In the genomic region with DNA sequence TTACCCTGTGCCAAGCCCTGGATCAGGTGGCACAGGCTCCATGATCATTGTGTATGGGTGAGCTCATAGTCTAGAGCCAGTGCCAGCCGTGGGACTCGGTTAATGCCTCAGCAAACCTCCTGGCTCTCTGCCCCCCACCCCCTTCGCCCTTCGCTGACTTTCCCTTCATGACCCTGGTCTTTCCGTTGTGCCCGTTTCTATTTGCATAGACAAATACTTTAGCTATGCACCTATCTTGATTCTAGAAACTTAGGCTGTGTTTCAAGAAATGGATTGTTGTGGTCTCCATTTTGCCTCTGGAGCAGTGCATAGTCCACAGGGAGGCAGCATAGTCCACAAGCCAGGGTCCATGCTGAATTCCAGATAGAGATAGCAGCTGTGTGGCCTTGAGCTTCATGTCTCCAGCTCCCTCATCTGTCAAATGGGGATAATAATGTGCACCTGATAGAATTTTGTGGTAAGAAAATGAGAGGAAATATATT, we compare ENCODE assay signal across 8 cellular contexts. TPM values are rescaled to one million over a fixed set of nuclear protein-coding genes. Genes with fewer than 3 reads are reported as not detected.
A peak's percentile ranks its signal among the peaks of the same experiment; 100 is the strongest.
DNase-seq lines count a peak whose midpoint lies in the region; ATAC-seq and TF ChIP-seq lines count a peak whose summit lies in the region.

No MANE protein-coding gene starts in this region.

- no peaks in the 10 kb centered on the region for H3K36me3 ChIP-seq in OCI-LY1 (ENCODE audit: insufficient read depth, low read length)
- no peaks in the 10 kb centered on the region for H3K36me3 ChIP-seq in spleen

- DNase-seq in AG08396 (ENCODE audit: low spot score) (peak; percentile 33), GM13977 (ENCODE audit: low spot score) (no peak), erythroblast (lab: John Stamatoyannopoulos, UW) (peak; percentile 45 to 48), renal cortical epithelial cell (ENCODE audit: low read depth) (peak; percentile 56), spleen (no peak)
- no peak for DNase-seq in central memory CD4-positive, alpha-beta T cell

- no peaks in the 10 kb centered on the region for H3K9me2 ChIP-seq in OCI-LY1 (ENCODE audit: low read depth, low read length)

- peak; percentile 29 for TF ChIP-seq CTCF in GM13977 (IDR thresholded peaks at IDR 0.05; ENCODE audit: extremely low read depth, insufficient read depth, missing control alignments)
- peak; percentile 33; the same call in 1 of the 2 replicates for TF ChIP-seq CTCF in OCI-LY1 (IDR thresholded peaks at IDR 0.05; ENCODE audit: low read length)
- no peak for TF ChIP-seq CTCF in spleen (IDR thresholded peaks at IDR 0.05 in 8 of 11, conservative IDR thresholded peaks at IDR 0.05 in 3 of 11)

- no peak for ATAC-seq in GM21381 (IDR thresholded peaks at IDR 0.05; ENCODE audit: unreplicated experiment)

- H3K27me3 ChIP-seq in OCI-LY1 (ENCODE audit: insufficient read depth, low read length) (no peaks in the 10 kb centered on the region), spleen (replicated peaks in 1 of 7) (peaks cover 0 to 12% (median 0%) of the 10 kb centered on the region in 7 donors)

- H3K79me2 ChIP-seq in OCI-LY1 (ENCODE audit: insufficient read depth, low read length) = no peaks in the 10 kb centered on the region

- no peaks in the 10 kb centered on the region for H3F3A ChIP-seq in OCI-LY1 (ENCODE audit: insufficient read depth, low read length)

- H3K4me1 ChIP-seq in OCI-LY1 (ENCODE audit: insufficient read depth, low read length, severe bottlenecking) = no peaks in the 10 kb centered on the region
- no peaks in the 10 kb centered on the region for H3K4me1 ChIP-seq in spleen

- H3K27ac ChIP-seq in OCI-LY1 (ENCODE audit: low read depth, low read length, poor library complexity, severe bottlenecking) (no peak overlapping the region), spleen (no peak overlapping the region)

- H3K4me3 ChIP-seq in OCI-LY1 (ENCODE audit: low read depth, low read length, poor library complexity, severe bottlenecking) (no peak overlapping the region), spleen (no peak overlapping the region)

- in situ Hi-C loops in GM13977 (cut with MboI; ENCODE audit: low pct_unique_long_range_greater_than_20kb, low sequenced_read_pairs, unreplicated experiment) = no loop called here

- 76 to 84% (median 78%) methylated on average over 6 of the region's 6 CpGs for WGBS in spleen, 5 donors

- H3K4me2 ChIP-seq in OCI-LY1 (ENCODE audit: low read length) = no peak overlapping the region

- no peak for TF ChIP-seq POLR2A in erythroblast (IDR thresholded peaks at IDR 0.05; ENCODE audit: low read length)
- TF ChIP-seq POLR2A in spleen (IDR thresholded peaks at IDR 0.05) = no peak

- H4K20me1 ChIP-seq in OCI-LY1 (ENCODE audit: insufficient read depth, low read length) = no peaks in the 10 kb centered on the region

- no peak overlapping the region for H2AFZ ChIP-seq in OCI-LY1 (ENCODE audit: low read length)

- intact Hi-C loops in spleen (cut with DNase I; ENCODE audit: low total_unique reads) = no loop called here

- no peaks in the 10 kb centered on the region for H3K9me3 ChIP-seq in OCI-LY1 (ENCODE audit: low read length)
- no peaks in the 10 kb centered on the region for H3K9me3 ChIP-seq in spleen

- no peak overlapping the region for H3K9ac ChIP-seq in OCI-LY1 (ENCODE audit: low read length)

RNA-seq across cellular contexts. Expression of a gene that starts 44.8 kb away (rescaled TPM):
- 21.4 and 59.9 TPM in 2 replicates for total RNA-seq in renal cortical epithelial cell
- total RNA-seq in spleen = 10 to 100 TPM; 40.8 to 87.5 (median 51.0) TPM
- polyA plus RNA-seq in spleen = 10 to 100 TPM; 16.1 to 17.7 (median 16.8) TPM

RNA-seq across cellular contexts. Expression of a gene that starts 58.9 kb away (rescaled TPM):
- total RNA-seq in renal cortical epithelial cell = 0.17 and 0.35 TPM in 2 replicates
- 1 to 10 TPM; 1.9 to 7.6 (median 4.0) TPM for total RNA-seq in spleen
- 1 to 10 TPM in 2 of 3 donors, under 1 TPM in 1; 0.57 to 1.5 (median 1.1) TPM for polyA plus RNA-seq in spleen

Comparison
In these comparisons a context has a peak if more than half of its experiments do, and no peak if none do; other contexts are left out.
1. DNase-seq: peak in AG08396 (single experiment), erythroblast (2 of 2) and renal cortical epithelial cell (single experiment); none in GM13977 (single experiment), central memory CD4-positive, alpha-beta T cell (single experiment) and spleen (single experiment).
2. CTCF ChIP-seq: peak in GM13977 (single experiment) and OCI-LY1 (single experiment); none in spleen (0 of 11).